ENCODE assay signal across 28 cellular contexts in genomic region chr6:142058216-142058925, GRCh38.
"Had no signal": no experiment of that assay in that cellular context is flagged by ENCODE, and none has a peak within 500 bp of the region (broad histone marks: within the 10 kb centered on the region; RNA-seq: fewer than 3 reads in every experiment).

No MANE protein-coding gene starts in this region.

- H3K9me3 ChIP-seq: adrenal gland, colonic mucosa, suprapubic skin, tibial artery, upper lobe of right lung had no signal

- DNase-seq: activated CD4-positive, alpha-beta memory T cell treated with anti-CD3 and anti-CD28 coated beads for 36 hours; activated CD4-positive, alpha-beta T cell treated with anti-CD3 and anti-CD28 coated beads, Interleukin-2, amount 10 ng/mL, durations not matched to agents 24 days and 14 days; activated CD4-positive, CD25-positive, alpha-beta regulatory T cell treated with anti-CD3 and anti-CD28 coated beads, Interleukin-2, amount 50 U/mL, for 72 hours; activated CD8-positive, alpha-beta memory T cell treated with anti-CD3 and anti-CD28 coated beads, Interleukin-2, amount 50 U/mL, for 4 hours; activated effector memory CD4-positive, alpha-beta T cell treated with anti-CD3 and anti-CD28 coated beads, Interleukin-2, amount 50 U/mL, for 16 hours; activated naive CD4-positive, alpha-beta T cell treated with anti-CD3 and anti-CD28 coated beads for 36 hours; activated naive CD8-positive, alpha-beta T cell treated with anti-CD3 and anti-CD28 coated beads for 36 hours; activated T-cell treated with anti-CD3 and anti-CD28 coated beads, Interleukin-2, amount 50 U/mL, for 1 hour; adrenal gland; aorta; cerebellar nuclear complex; colonic mucosa; effector CD8-positive, alpha-beta T cell; erythroblast; islet precursor cell; left ventricle myocardium inferior; mesendoderm; natural killer cell; spleen; stimulated activated naive CD4-positive, alpha-beta T cell; T1000; tibial artery; upper lobe of right lung had no signal

- H3K4me3 ChIP-seq: adrenal gland, cardiac muscle cell, colonic mucosa, hepatocyte, left ventricle myocardium inferior, lung, right atrium auricular region, spleen, suprapubic skin, tibial artery, upper lobe of right lung had no signal

- H3K27ac ChIP-seq: adrenal gland, cardiac muscle cell, colonic mucosa, hepatocyte, left ventricle myocardium inferior, right atrium auricular region, spleen, suprapubic skin, tibial artery, upper lobe of right lung had no signal

- H3K36me3 ChIP-seq: adrenal gland, cardiac muscle cell, colonic mucosa, left ventricle myocardium inferior, right atrium auricular region, spleen, suprapubic skin, tibial artery, upper lobe of right lung had no signal
